ENCODE assay signal across 1 cellular context in genomic region chr7:42071372-42072261, GRCh38.
TF ChIP-seq lines count a peak whose summit lies in the region.

No MANE protein-coding gene starts in this region.

TF ChIP-seq in SK-N-SH treated with all-trans-retinoic acid at 6 μM for 48 hours, 23 proteins besides CTCF, POLR2A, EP300 and RAD21 (continued from another document):
- TF ChIP-seq, protein P1, sequence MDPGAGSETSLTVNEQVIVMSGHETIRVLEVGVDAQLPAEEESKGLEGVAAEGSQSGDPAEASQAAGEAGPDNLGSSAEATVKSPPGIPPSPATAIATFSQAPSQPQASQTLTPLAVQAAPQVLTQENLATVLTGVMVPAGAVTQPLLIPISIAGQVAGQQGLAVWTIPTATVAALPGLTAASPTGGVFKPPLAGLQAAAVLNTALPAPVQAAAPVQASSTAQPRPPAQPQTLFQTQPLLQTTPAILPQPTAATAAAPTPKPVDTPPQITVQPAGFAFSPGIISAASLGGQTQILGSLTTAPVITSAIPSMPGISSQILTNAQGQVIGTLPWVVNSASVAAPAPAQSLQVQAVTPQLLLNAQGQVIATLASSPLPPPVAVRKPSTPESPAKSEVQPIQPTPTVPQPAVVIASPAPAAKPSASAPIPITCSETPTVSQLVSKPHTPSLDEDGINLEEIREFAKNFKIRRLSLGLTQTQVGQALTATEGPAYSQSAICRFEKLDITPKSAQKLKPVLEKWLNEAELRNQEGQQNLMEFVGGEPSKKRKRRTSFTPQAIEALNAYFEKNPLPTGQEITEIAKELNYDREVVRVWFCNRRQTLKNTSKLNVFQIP (CRISPR knock-in tag; IDR thresholded peaks at IDR 0.05; ENCODE audit: borderline replicate concordance, low read depth) = no peak
- TF ChIP-seq BACH2 (CRISPR knock-in tag; IDR thresholded peaks at IDR 0.05; ENCODE audit: borderline replicate concordance) (no peak), TOX (CRISPR knock-in tag; IDR thresholded peaks at IDR 0.05; ENCODE audit: borderline replicate concordance) (no peak), GLIS3 (CRISPR knock-in tag; IDR thresholded peaks at IDR 0.05) (no peak)
